Comparison of ENCODE assay signal across 9 cellular contexts in genomic region chr19:6056282-6056741, GRCh38. TPM values are rescaled to one million over a fixed set of nuclear protein-coding genes. Genes with fewer than 3 reads are reported as not detected.
DNase-seq lines count a peak whose midpoint lies in the region; ATAC-seq, FAIRE-seq and TF ChIP-seq lines count a peak whose summit lies in the region.
"Had no signal": no experiment of that assay in that cellular context is flagged by ENCODE, and none has a peak within 500 bp of the region (broad histone marks: within the 10 kb centered on the region; RNA-seq: fewer than 3 reads in every experiment).

No MANE protein-coding gene starts in this region.

- no peak overlapping the region for H3K14ac ChIP-seq in H1 (ENCODE audit: insufficient read length)

- H3K4me1 Mint-ChIP-seq in type B pancreatic cell (ENCODE audit: unreplicated experiment), result peaks cover 29% of the 10 kb centered on the region

- H3K4me3 ChIP-seq in H1 (ENCODE audit: extremely low read depth in 1 of 4, insufficient read depth in 2 of 4, low read depth in 3 of 4, low read length in 4 of 4), result no peak overlapping the region
- peak overlapping the region; percentile 17 to 45 for H3K4me3 ChIP-seq in muscle layer of duodenum (ENCODE audit: low read depth in 1 of 2, low read length in 2 of 2)
- no peak overlapping the region for H3K4me3 ChIP-seq in MG63

- no peaks in the 10 kb centered on the region for H3K9me3 Mint-ChIP-seq in type B pancreatic cell

- 0 out of 7 replicates have a peak, but pooled peaks cover 0 to 2% (median 0%) of the 10 kb centered on the region in 4 experiments for H3K27me3 ChIP-seq in H1 (replicated peaks in 1 of 4; ENCODE audit: control insufficient read depth in 3 of 4, extremely low read depth in 1 of 4, insufficient read depth in 3 of 4, low read length in 3 of 4)
- no peaks in the 10 kb centered on the region for H3K27me3 ChIP-seq in muscle layer of duodenum (ENCODE audit: low read depth, low read length)
- H3K27me3 ChIP-seq in MG63, result no peaks in the 10 kb centered on the region

- H3K4me3 Mint-ChIP-seq in type B pancreatic cell, result no peak overlapping the region

- no peak overlapping the region for H2BK20ac ChIP-seq in H1 (ENCODE audit: low read length)

- H3K4me1 ChIP-seq in H1 (replicated peaks in 1 of 4; ENCODE audit: control insufficient read depth in 3 of 4, insufficient read depth in 4 of 4, low read length in 3 of 4) (peaks cover 0 to 3% (median 0%) of the 10 kb centered on the region in 4 experiments; a peak in 1 of 7 replicates), muscle layer of duodenum (ENCODE audit: control insufficient read depth in 1 of 2, insufficient read depth in 2 of 2, low read length in 2 of 2) (peaks cover 41 to 45% of the 10 kb centered on the region in 2 donors)

- peak overlapping the region; percentile 77 for H2BK12ac ChIP-seq in H1 (ENCODE audit: low read depth, low read length)

- H3K4ac ChIP-seq in H1 (replicated peaks; ENCODE audit: insufficient read length, low read depth, low read length), result no peak overlapping the region

- no peak overlapping the region for H3K56ac ChIP-seq in H1 (replicated peaks; ENCODE audit: insufficient read length, low read depth, low read length)

- no peak overlapping the region; the same call in 1 of the 2 replicates for H2AFZ ChIP-seq in H1 (ENCODE audit: low read length)

- H3K23ac ChIP-seq in H1 (ENCODE audit: insufficient read length), result no peak overlapping the region

- peaks cover 3% of the 10 kb centered on the region for H3K36me3 Mint-ChIP-seq in type B pancreatic cell

- no peak overlapping the region; the same call in 1 of the 2 replicates for H2AK5ac ChIP-seq in H1 (ENCODE audit: low read depth, low read length)

- H3K36me3 ChIP-seq in H1 (ENCODE audit: control insufficient read depth in 2 of 4, insufficient read depth in 4 of 4, low read length in 3 of 4), result no peaks in the 10 kb centered on the region
- H3K36me3 ChIP-seq in muscle layer of duodenum (ENCODE audit: control insufficient read depth in 1 of 2, insufficient read depth in 2 of 2, low read length in 2 of 2), result no peaks in the 10 kb centered on the region
- no peaks in the 10 kb centered on the region; the same call in 1 of the 2 replicates for H3K36me3 ChIP-seq in MG63

- DNase-seq in NCI-H1417 (lab: John Stamatoyannopoulos, UW), result peak in 2 of 3 experiments; percentile 71 to 73
- DNase-seq in NCI-H1417 treated with DMSO at 0.1 percent for 48 hours (lab: John Stamatoyannopoulos, UW), result no peak
- no peak for DNase-seq in H1 (ENCODE audit: low read depth in 1 of 2, low spot score in 2 of 2)
- peak; percentile 51 for DNase-seq in type B pancreatic cell (ENCODE audit: extremely low spot score, unreplicated experiment)
- DNase-seq in MG63, result no peak
- no peak for DNase-seq in NCI-H187 (lab: John Stamatoyannopoulos, UW)

- TF ChIP-seq POLR2A in H1 (IDR thresholded peaks at IDR 0.05; ENCODE audit: control extremely low read depth in 1 of 2, low read depth in 2 of 2, low read length in 2 of 2), result no peak

- TF ChIP-seq CTCF in H1 (IDR thresholded peaks at IDR 0.05; ENCODE audit: control extremely low read depth in 1 of 3, insufficient read depth in 1 of 3, low read depth in 1 of 3, low read length in 3 of 3), result no peak
- no peak for TF ChIP-seq CTCF in type B pancreatic cell (conservative IDR thresholded peaks at IDR 0.05)

- H3K23me2 ChIP-seq in H1 (ENCODE audit: low read depth, low read length), result 0 out of 2 replicates have a peak, but pooled peaks cover 2% of the 10 kb centered on the region

- no peaks in the 10 kb centered on the region for H3K79me2 ChIP-seq in H1 (ENCODE audit: control insufficient read depth in 1 of 2, insufficient read depth in 2 of 2, low read length in 2 of 2)

- no peak overlapping the region for H2BK15ac ChIP-seq in H1 (ENCODE audit: low read length)

- CTCF ChIA-PET in H1 (lab: Charles Lee; ENCODE audit: partially characterized antibody), result interaction anchor here (1.1 to 1.8 kb wide), 3 partner anchors 36 to 65 kb away, joined by 3 to 4 read pairs (median 4); no protein-coding TSS in a partner anchor

- no peaks in the 10 kb centered on the region for H3K79me1 ChIP-seq in H1 (ENCODE audit: low read depth, low read length)

- H3K9ac ChIP-seq in H1 (replicated peaks in 1 of 4; ENCODE audit: extremely low read depth in 1 of 4, low read depth in 3 of 4, low read length in 3 of 4), result no peak overlapping the region

- no peak for TF ChIP-seq EP300 in H1 (IDR thresholded peaks at IDR 0.05; ENCODE audit: borderline replicate concordance in 1 of 2, low read depth in 2 of 2, low read length in 2 of 2)

- H3K18ac ChIP-seq in H1 (ENCODE audit: extremely low read depth, low read length), result no peak overlapping the region

- no peak overlapping the region for H4K5ac ChIP-seq in H1 (ENCODE audit: insufficient read length, low read depth, low read length)

- peak overlapping the region; percentile 93 for H3K27ac Mint-ChIP-seq in type B pancreatic cell

- no peak overlapping the region for H4K91ac ChIP-seq in H1 (replicated peaks; ENCODE audit: insufficient read length, low read length)

- 84% methylated on average over 8 of the region's 8 CpGs; no CpG with 5 or more reads in 1 of the 2 experiments for WGBS in H1 (ENCODE audit: extremely low coverage in 1 of 2, insufficient coverage in 1 of 2, insufficient read length in 1 of 2, insufficient replicate concordance in 2 of 2, low coverage in 1 of 2, low lambda C conversion rate in 2 of 2, missing lambda C conversion rate in 1 of 2), 2 experiments

- no peak overlapping the region for H3K27ac ChIP-seq in H1 (ENCODE audit: low read depth, low read length)
- peak overlapping the region; percentile 98 for H3K27ac ChIP-seq in muscle layer of duodenum (ENCODE audit: low read length)
- H3K27ac ChIP-seq: 22Rv1 had no signal

- no peak for TF ChIP-seq RAD21 in H1 (IDR thresholded peaks at IDR 0.05 in 1 of 2, conservative IDR thresholded peaks at IDR 0.05 in 1 of 2; ENCODE audit: low read depth in 2 of 2, low read length in 2 of 2)

- H2BK5ac ChIP-seq in H1 (ENCODE audit: low read depth, low read length), result no peak overlapping the region

- H3K9me3 ChIP-seq in H1 (ENCODE audit: insufficient read depth in 2 of 2, low read depth in 1 of 2, low read length in 1 of 2) (no peaks in the 10 kb centered on the region), muscle layer of duodenum (ENCODE audit: control insufficient read depth in 1 of 2, low read length in 2 of 2) (no peaks in the 10 kb centered on the region), MG63 (no peaks in the 10 kb centered on the region)

- H4K8ac ChIP-seq in H1 (ENCODE audit: extremely low read depth, insufficient read depth, low read length), result no peak overlapping the region

- FAIRE-seq in H1 (lab: Jason Lieb, UNC), result no peak

- no peaks in the 10 kb centered on the region for H3K27me3 Mint-ChIP-seq in type B pancreatic cell

- H2BK120ac ChIP-seq in H1 (replicated peaks; ENCODE audit: low read depth, low read length), result no peak overlapping the region

- no peak for ATAC-seq in GM19452 (IDR thresholded peaks at IDR 0.05; ENCODE audit: unreplicated experiment)

- POLR2A ChIA-PET in H1 (lab: Charles Lee; ENCODE audit: partially characterized antibody), result interaction anchor here (0.6 kb wide), 1 partner anchor 351 kb away, joined by 3 read pairs; no protein-coding TSS in a partner anchor

- H4K20me1 ChIP-seq in H1 (replicated peaks in 1 of 2; ENCODE audit: control insufficient read depth in 1 of 2, insufficient read depth in 2 of 2, low read length in 2 of 2), result peaks cover 0 to 2% of the 10 kb centered on the region in 2 experiments

- no peak overlapping the region for H3K4me2 ChIP-seq in H1 (ENCODE audit: insufficient read depth in 1 of 2, low read depth in 2 of 2, low read length in 2 of 2)

TF ChIP-seq in H1, 55 proteins besides CTCF, POLR2A, EP300 and RAD21:
- TF ChIP-seq TAF7 (optimal IDR thresholded peaks at IDR 0.05; ENCODE audit: borderline replicate concordance, low read depth, low read length) (no peak), NANOG (IDR thresholded peaks at IDR 0.05; ENCODE audit: insufficient read depth, low read depth, low read length, poor library complexity, severe bottlenecking) (no peak), HDAC2 (IDR thresholded peaks at IDR 0.05; ENCODE audit: borderline replicate concordance in 1 of 2, low read depth in 2 of 2, low read length in 2 of 2) (no peak), KDM4A (IDR thresholded peaks at IDR 0.05; ENCODE audit: low read depth, low read length, severe bottlenecking) (no peak), JUND (IDR thresholded peaks at IDR 0.05; ENCODE audit: low read length) (no peak), SP4 (IDR thresholded peaks at IDR 0.05; ENCODE audit: low read length) (no peak), EGR1 (IDR thresholded peaks at IDR 0.05; ENCODE audit: borderline replicate concordance, low read depth, low read length) (no peak), FOSL1 (IDR thresholded peaks at IDR 0.05; ENCODE audit: insufficient read depth, low read depth, low read length) (no peak), PHF8 (conservative IDR thresholded peaks at IDR 0.05; ENCODE audit: low read depth, low read length) (no peak), CEBPB (IDR thresholded peaks at IDR 0.05; ENCODE audit: low read depth, low read length) (no peak), ZNF274 (IDR thresholded peaks at IDR 0.05; ENCODE audit: borderline replicate concordance, extremely low read depth, low read length) (no peak), SP2 (IDR thresholded peaks at IDR 0.05; ENCODE audit: low read length) (no peak), EZH2 (IDR thresholded peaks at IDR 0.05; ENCODE audit: low read depth, low read length, severe bottlenecking) (no peak), SAP30 (IDR thresholded peaks at IDR 0.05; ENCODE audit: insufficient read depth, insufficient replicate concordance, low read length) (no peak), SIX5 (IDR thresholded peaks at IDR 0.05; ENCODE audit: low read depth, low read length) (no peak), SUZ12 (IDR thresholded peaks at IDR 0.05; ENCODE audit: low read length) (no peak)

RNA-seq across cellular contexts. Expression of gene RFX2, which starts 54.0 kb away (rescaled TPM):
- 4.8 and 5.5 TPM in 2 replicates for total RNA-seq in H1 (2021; fragmentation: NEBNext Ultra II Directional; extraction: Animal tissue kit (Norgen Biotek cat#: 25700))
- 5.3 and 5.9 TPM in 2 replicates for polyA plus RNA-seq in H1 (2011; rRNA removed)
- polyA plus RNA-seq in H1 (2011; cell fraction: cytosol; rRNA removed), result 5.6 TPM
- 7.7 TPM for polyA plus RNA-seq in H1 (2011; cell fraction: nucleus; rRNA removed)
- polyA plus RNA-seq in H1 (2012, experiment 1 of 2), result 1.8 to 4.5 TPM (median 3.3 TPM) in 4 replicates
- 3.1 TPM for polyA plus RNA-seq in H1 (2012, experiment 2 of 2)
- polyA plus RNA-seq in H1 (2013, experiment 1 of 2), result 2.8 TPM
- polyA plus RNA-seq in H1 (2013, experiment 2 of 2), result 3.4 TPM
- polyA minus RNA-seq in H1 (2011; rRNA and poly(A)+ RNA removed), result 5.0 and 6.5 TPM in 2 replicates
- 7.0 TPM for polyA minus RNA-seq in H1 (2011; cell fraction: cytosol; rRNA and poly(A)+ RNA removed)
- polyA minus RNA-seq in H1 (2011; cell fraction: nucleus; rRNA and poly(A)+ RNA removed), result 9.9 TPM
- total RNA-seq in type B pancreatic cell (ENCODE audit: low replicate concordance), result 7.0 and 18.0 TPM in 2 replicates
- total RNA-seq in MG63 (2014; rRNA removed; shearing (Covaris generic); ENCODE audit: low replicate concordance), result 3.8 and 11.8 TPM in 2 replicates

Comparison
In these comparisons a context has a peak if more than half of its experiments do, and no peak if none do; other contexts are left out.
1. DNase-seq: peak in NCI-H1417 (2 of 3) and type B pancreatic cell (single experiment); none in NCI-H1417 treated with DMSO at 0.1 percent for 48 hours (single experiment), H1 (0 of 2), MG63 (single experiment) and NCI-H187 (0 of 2).
2. H3K4me3 ChIP-seq: peak in muscle layer of duodenum (2 of 2); none in H1 (0 of 4) and MG63 (single experiment).